In the genomic region with DNA sequence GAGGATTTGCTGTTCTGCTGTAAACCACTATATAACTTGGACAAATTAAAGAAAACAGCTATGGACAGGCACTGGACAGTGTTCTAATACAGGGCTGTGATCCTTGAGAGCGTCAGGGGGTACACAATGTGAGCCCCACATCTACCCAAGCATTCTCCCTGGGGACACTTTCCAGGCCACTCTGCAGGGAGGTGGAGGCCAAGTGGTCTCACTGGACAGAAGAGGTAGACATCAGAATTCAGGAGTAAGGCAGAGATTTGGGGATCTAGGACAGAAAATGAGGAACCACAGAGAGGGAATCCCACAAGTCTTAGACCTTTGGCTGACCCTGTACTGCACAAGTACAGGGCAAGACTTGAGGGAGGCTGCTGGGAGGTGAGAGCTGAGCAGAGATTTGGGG, we compare ENCODE assay signal across 27 cellular contexts. TPM values are rescaled to one million over a fixed set of nuclear protein-coding genes. Genes with fewer than 3 reads are reported as not detected.
"Had no signal": no experiment of that assay in that cellular context is flagged by ENCODE, and none has a peak within 500 bp of the region (broad histone marks: within the 10 kb centered on the region; RNA-seq: fewer than 3 reads in every experiment).

No MANE protein-coding gene starts in this region.

- H3K27ac ChIP-seq: colonic mucosa, epithelial cell of prostate, esophagus squamous epithelium, gastrocnemius medialis, heart left ventricle, hepatocyte, left lung, lower lobe of right lung had no signal

- H3K9me3 ChIP-seq: colonic mucosa, esophagus squamous epithelium, gastrocnemius medialis, heart left ventricle, left lung, lower lobe of right lung had no signal

- ATAC-seq: esophagus mucosa, gastrocnemius medialis, heart left ventricle, left colon, left lung, left ventricle myocardium superior, lower lobe of right lung had no signal

- H3K4me3 Mint-ChIP-seq: central memory CD8-positive, alpha-beta T cell; immature natural killer cell; mesothelial cell of epicardium had no signal

- H3K4me1 ChIP-seq: colonic mucosa, gastrocnemius medialis, left lung had no signal

- H3K27ac Mint-ChIP-seq: immature natural killer cell, mesothelial cell of epicardium had no signal

- H3K36me3 Mint-ChIP-seq: immature natural killer cell, mesothelial cell of epicardium had no signal

- H3K4me1 Mint-ChIP-seq: central memory CD8-positive, alpha-beta T cell; mesothelial cell of epicardium had no signal

- DNase-seq: cerebellar nuclear complex; colonic mucosa; effector CD8-positive, alpha-beta T cell; erythroblast; esophagus squamous epithelium; foreskin fibroblast; foreskin melanocyte; gastrocnemius medialis; heart left ventricle; hypothalamus; immature natural killer cell; islet precursor cell; kidney; kidney glomerular epithelial cell; left colon; left lung; left ventricle myocardium superior; lower lobe of right lung; mesenchymal stem cell had no signal

- H3K9me3 Mint-ChIP-seq: central memory CD8-positive, alpha-beta T cell; immature natural killer cell; mesothelial cell of epicardium had no signal

- H3K36me3 ChIP-seq: colonic mucosa, esophagus squamous epithelium, gastrocnemius medialis, heart left ventricle, left lung, lower lobe of right lung had no signal

- H3K4me3 ChIP-seq: colonic mucosa, esophagus squamous epithelium, gastrocnemius medialis, heart left ventricle, hepatocyte, left lung, lower lobe of right lung had no signal

RNA-seq across cellular contexts. Expression of gene IGFBPL1, which starts 3.8 kb away (rescaled TPM):
- total RNA-seq: esophagus mucosa, esophagus squamous epithelium, gastrocnemius medialis, left ventricle myocardium superior, lower leg skin, mesenteric fat pad, mononuclear cell had no signal
- polyA plus RNA-seq: heart left ventricle, immature natural killer cell had no signal
